Comparison of ENCODE assay signal across 24 cellular contexts in genomic region chr14:103346286-103346685, GRCh38. TPM values are rescaled to one million over a fixed set of nuclear protein-coding genes. Genes with fewer than 3 reads are reported as not detected.
DNase-seq lines count a peak whose midpoint lies in the region; ATAC-seq and TF ChIP-seq lines count a peak whose summit lies in the region.
"Had no signal": no experiment of that assay in that cellular context is flagged by ENCODE, and none has a peak within 500 bp of the region (broad histone marks: within the 10 kb centered on the region; RNA-seq: fewer than 3 reads in every experiment).

No MANE protein-coding gene starts in this region.

- no peaks in the 10 kb centered on the region for H3K27me3 Mint-ChIP-seq in central memory CD8-positive, alpha-beta T cell
- H3K27me3 Mint-ChIP-seq in neural progenitor cell (ENCODE audit: insufficient read depth, low read depth), result no peaks in the 10 kb centered on the region

- no peak for TF ChIP-seq POLR2A in spleen (IDR thresholded peaks at IDR 0.05)

- DNase-seq in cardiac muscle cell (ENCODE audit: low read depth in 1 of 2, low spot score in 1 of 2) (no peak), right cardiac atrium (no peak), spleen (no peak), NOMO-1 (lab: John Stamatoyannopoulos, UW; ENCODE audit: unreplicated experiment in 2 of 2) (no peak), SHP77 (lab: John Stamatoyannopoulos, UW) (no peak), neural progenitor cell (ENCODE audit: low spot score) (no peak)
- no peak for DNase-seq in central memory CD8-positive, alpha-beta T cell (ENCODE audit: low spot score in 2 of 2)
- DNase-seq: activated effector memory CD4-positive, alpha-beta T cell treated with anti-CD3 and anti-CD28 coated beads, Interleukin-2, amount 50 U/mL, for 16 hours; amygdala; DMS79 treated with DMSO at 0.1 percent for 48 hours; effector CD4-positive, alpha-beta T cell; glutamatergic neuron; H9; NCI-H146; NCI-H82; nephron progenitor cell; PC-3; posterior cingulate gyrus; stimulated activated CD4-positive, alpha-beta T cell treated with anti-CD3 and anti-CD28 coated beads, Interleukin-1b, Interleukin-23, amount 100 ng/mL, for 48 hours; stimulated activated naive CD4-positive, alpha-beta T cell treated with Interleukin-2 at 50 U/mL for 16 hours; T-helper 2 cell; tibial artery; WERI-Rb-1 had no signal

- H3K4me3 Mint-ChIP-seq in central memory CD8-positive, alpha-beta T cell, result no peak overlapping the region
- H3K4me3 Mint-ChIP-seq in neural progenitor cell, result no peak overlapping the region
- H3K4me3 Mint-ChIP-seq: H9, nephron progenitor cell had no signal

- no peak for ATAC-seq in right cardiac atrium
- ATAC-seq in central memory CD8-positive, alpha-beta T cell (replicated peaks; ENCODE audit: extremely low read depth, poor library complexity, severe bottlenecking), result no peak

- 52% methylated on average over 3 of the region's 3 CpGs for WGBS in right cardiac atrium
- 55 to 65% (median 62%) methylated on average over 3 of the region's 3 CpGs for WGBS in spleen, 5 donors

- peaks cover 47% of the 10 kb centered on the region for H3K36me3 Mint-ChIP-seq in central memory CD8-positive, alpha-beta T cell (ENCODE audit: insufficient read depth)
- peaks cover 29% of the 10 kb centered on the region for H3K36me3 Mint-ChIP-seq in neural progenitor cell

- peak overlapping the region; percentile 14 for H3K27ac ChIP-seq in cardiac muscle cell
- H3K27ac ChIP-seq in right cardiac atrium (ENCODE audit: low read length), result no peak overlapping the region
- H3K27ac ChIP-seq in HUES48 (ENCODE audit: low read depth, low read length), result peak overlapping the region; percentile 34
- H3K27ac ChIP-seq in spleen, result peak overlapping the region; percentile 36 to 84 (median 72)
- no peak overlapping the region for H3K27ac ChIP-seq in neural progenitor cell
- H3K27ac ChIP-seq: WERI-Rb-1 had no signal

- H3K9me3 ChIP-seq in cardiac muscle cell (ENCODE audit: low read depth) (no peaks in the 10 kb centered on the region), right cardiac atrium (ENCODE audit: control insufficient read depth, low read length) (no peaks in the 10 kb centered on the region), HUES48 (ENCODE audit: control insufficient read depth, insufficient read depth, low read length) (no peaks in the 10 kb centered on the region), spleen (no peaks in the 10 kb centered on the region), neural progenitor cell (ENCODE audit: low read depth) (no peaks in the 10 kb centered on the region)
- H3K9me3 ChIP-seq: tibial artery had no signal

- H4K20me1 ChIP-seq in neural progenitor cell (ENCODE audit: low read depth), result peaks cover 27% of the 10 kb centered on the region

- no peak overlapping the region for H2AFZ ChIP-seq in neural progenitor cell (replicated peaks)

- H3K27ac Mint-ChIP-seq in central memory CD8-positive, alpha-beta T cell (ENCODE audit: low read depth), result peak overlapping the region; percentile 46
- H3K27ac Mint-ChIP-seq in neural progenitor cell, result no peak overlapping the region
- H3K27ac Mint-ChIP-seq: nephron progenitor cell had no signal

- no peaks in the 10 kb centered on the region for H3K9me3 Mint-ChIP-seq in central memory CD8-positive, alpha-beta T cell
- no peaks in the 10 kb centered on the region for H3K9me3 Mint-ChIP-seq in neural progenitor cell
- H3K9me3 Mint-ChIP-seq: H9, nephron progenitor cell had no signal

- H3K79me2 ChIP-seq in neural progenitor cell (ENCODE audit: low read depth), result no peaks in the 10 kb centered on the region

- H3K4me3 ChIP-seq in cardiac muscle cell (no peak overlapping the region), right cardiac atrium (ENCODE audit: low read length) (no peak overlapping the region), HUES48 (ENCODE audit: low read depth, low read length) (no peak overlapping the region), spleen (no peak overlapping the region), neural progenitor cell (no peak overlapping the region)
- H3K4me3 ChIP-seq: tibial artery had no signal

- TF ChIP-seq CTCF in cardiac muscle cell (IDR thresholded peaks at IDR 0.05; ENCODE audit: low read depth, low read length) (no peak), spleen (IDR thresholded peaks at IDR 0.05 in 8 of 11, conservative IDR thresholded peaks at IDR 0.05 in 3 of 11) (no peak), neural progenitor cell (IDR thresholded peaks at IDR 0.05) (no peak)

- H3F3A ChIP-seq in neural progenitor cell (ENCODE audit: low read depth), result peaks cover 64% of the 10 kb centered on the region

- peaks cover 4% of the 10 kb centered on the region for H3K4me1 Mint-ChIP-seq in central memory CD8-positive, alpha-beta T cell
- H3K4me1 Mint-ChIP-seq in neural progenitor cell, result peaks cover 10% of the 10 kb centered on the region

- H3K36me3 ChIP-seq in cardiac muscle cell (peaks cover 34% of the 10 kb centered on the region), HUES48 (ENCODE audit: control insufficient read depth, insufficient read depth, low read length) (peaks cover 37% of the 10 kb centered on the region), spleen (peaks cover 0 to 42% (median 40%) of the 10 kb centered on the region in 6 donors), neural progenitor cell (peaks cover 20% of the 10 kb centered on the region)

- H3K9ac ChIP-seq in HUES48 (ENCODE audit: low read depth, low read length), result no peak overlapping the region
- H3K9ac ChIP-seq in neural progenitor cell, result no peak overlapping the region

- H3K27me3 ChIP-seq in cardiac muscle cell (no peaks in the 10 kb centered on the region), right cardiac atrium (ENCODE audit: control insufficient read depth, insufficient read depth) (no peaks in the 10 kb centered on the region), HUES48 (ENCODE audit: control insufficient read depth, insufficient read depth, low read length) (no peaks in the 10 kb centered on the region), spleen (replicated peaks in 1 of 7) (no peaks in the 10 kb centered on the region), neural progenitor cell (no peaks in the 10 kb centered on the region)
- H3K27me3 ChIP-seq: tibial artery had no signal

- H3K4me2 ChIP-seq in neural progenitor cell, result no peak overlapping the region

- intact Hi-C loops in right cardiac atrium (cut with DNase I) (loop anchor here in 1 of 4 donors (10.0 kb wide), 1 partner anchor 129 kb away; no protein-coding TSS in a partner anchor), spleen (cut with DNase I; ENCODE audit: low total_unique reads) (no loop called here)

- H3K4me1 ChIP-seq in cardiac muscle cell (ENCODE audit: low read depth) (no peaks in the 10 kb centered on the region), right cardiac atrium (ENCODE audit: control insufficient read depth, insufficient read depth, low read length) (no peaks in the 10 kb centered on the region), HUES48 (ENCODE audit: control insufficient read depth, insufficient read depth, low read length) (peaks cover 10% of the 10 kb centered on the region), spleen (peaks cover 0 to 16% (median 5%) of the 10 kb centered on the region in 6 donors), neural progenitor cell (no peaks in the 10 kb centered on the region)
- H3K4me1 ChIP-seq: tibial artery had no signal

RNA-seq across cellular contexts. Expression of gene EIF5, which starts 12.2 kb away (rescaled TPM):
- 132 and 149 TPM in 2 replicates for total RNA-seq in cardiac muscle cell
- 318 and 441 TPM in 2 replicates for polyA plus RNA-seq in cardiac muscle cell
- total RNA-seq in right cardiac atrium, result 100 to 1,000 TPM; 224 to 275 (median 253) TPM
- 77.4 TPM for polyA plus RNA-seq in right cardiac atrium
- 100 to 1,000 TPM; 173 to 261 (median 228) TPM for total RNA-seq in spleen
- polyA plus RNA-seq in spleen, result 10 to 100 TPM; 31.9 to 60.0 (median 46.8) TPM
- 216 and 257 TPM in 2 replicates for total RNA-seq in neural progenitor cell (ENCODE audit: low replicate concordance)

RNA-seq across cellular contexts. Expression of gene MARK3, which starts 38.9 kb away (rescaled TPM):
- 69.4 and 88.3 TPM in 2 replicates for total RNA-seq in cardiac muscle cell
- polyA plus RNA-seq in cardiac muscle cell, result 72.9 and 97.4 TPM in 2 replicates
- 100 to 1,000 TPM in 1 of 4 donors, 10 to 100 TPM in 3; 85.6 to 105 (median 96.0) TPM for total RNA-seq in right cardiac atrium
- 79.4 TPM for polyA plus RNA-seq in right cardiac atrium
- 100 to 1,000 TPM in 6 of 7 donors, 10 to 100 TPM in 1; 89.3 to 144 (median 114) TPM for total RNA-seq in spleen
- 10 to 100 TPM; 40.4 to 98.7 (median 70.0) TPM for polyA plus RNA-seq in spleen
- 80.7 and 91.0 TPM in 2 replicates for total RNA-seq in neural progenitor cell (ENCODE audit: low replicate concordance)

Comparison
In these comparisons a context has a peak if more than half of its experiments do, and no peak if none do; other contexts are left out.
1. H3K27ac ChIP-seq: peak in cardiac muscle cell (single experiment), HUES48 (single experiment) and spleen (8 of 8); none in right cardiac atrium (single experiment) and neural progenitor cell (single experiment).